16 cellular contexts compared by ENCODE assay signal in the genomic region with DNA sequence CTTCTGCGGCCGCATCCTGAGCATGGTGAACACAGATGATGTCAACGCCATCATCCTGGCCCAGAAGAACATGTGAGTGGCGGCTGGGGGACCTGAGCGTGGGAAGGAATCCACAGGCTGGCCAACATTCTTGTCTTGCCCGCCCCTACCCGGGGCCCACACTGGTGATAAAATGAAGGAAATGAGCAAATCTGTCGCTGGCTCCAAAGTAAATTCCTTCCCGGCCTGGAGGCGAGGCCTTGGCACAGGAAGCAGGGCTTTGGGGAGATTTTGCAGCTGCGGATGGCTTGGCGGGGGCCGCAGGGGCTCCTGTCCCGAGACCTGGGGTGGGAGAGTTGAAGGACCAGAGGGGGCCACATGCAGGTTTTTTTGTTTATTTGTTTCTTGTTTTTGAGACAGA. TPM values are rescaled to one million over a fixed set of nuclear protein-coding genes. Genes with fewer than 3 reads are reported as not detected.
DNase-seq lines count a peak whose midpoint lies in the region; ATAC-seq and TF ChIP-seq lines count a peak whose summit lies in the region.
"Had no signal": no experiment of that assay in that cellular context is flagged by ENCODE, and none has a peak within 500 bp of the region (broad histone marks: within the 10 kb centered on the region; RNA-seq: fewer than 3 reads in every experiment).

No MANE protein-coding gene starts in this region.

- TF ChIP-seq CTCF in adrenal gland (IDR thresholded peaks at IDR 0.05): no peak

- DNase-seq in adrenal gland (peak in 4 of 7 donors; percentile 33 to 72 (median 42)), left cardiac atrium (peak; percentile 83), NCI-H1105 treated with DMSO at 0.1 percent for 48 hours (lab: John Stamatoyannopoulos, UW) (no peak), cerebellar nuclear complex (lab: John Stamatoyannopoulos, UW) (no peak)
- DNase-seq in T-helper 2 cell treated with Interferon-gamma antibody and Interleukin-4, amounts not matched to agents 5 μg/mL and 100 μg/mL, for 36 hours (ENCODE audit: low spot score): no peak
- DNase-seq: activated B cell treated with CpG ODN at 0.5 μM for 24 hours; activated T-cell treated with anti-CD3 and anti-CD28 coated beads for 4 hours; amniotic stem cell; effector memory CD4-positive, alpha-beta T cell; head of caudate nucleus; NCI-H2107; occipital lobe; stimulated activated CD4-positive, alpha-beta T cell treated with anti-CD3 and anti-CD28 coated beads, Interleukin-2, amount 100 ng/mL, for 48 hours had no signal

- H3K27me3 ChIP-seq in adrenal gland (no peaks in the 10 kb centered on the region), skeletal muscle tissue (ENCODE audit: control insufficient read depth in 3 of 3, insufficient read depth in 3 of 3, low read length in 3 of 3) (no peaks in the 10 kb centered on the region)
- H3K27me3 ChIP-seq: BLaER1 had no signal

- H3K27ac ChIP-seq in adrenal gland (peak overlapping the region in 4 of 5 donors; percentile 26 to 92 (median 69)), skeletal muscle tissue (ENCODE audit: low read depth, low read length) (peak overlapping the region; percentile 82)
- H3K27ac ChIP-seq: BLaER1 had no signal

- peak; percentile 28 to 33 for ATAC-seq in left cardiac atrium
- ATAC-seq: stimulated activated memory B cell treated with anti-CD40 and anti-IgM and Interleukin-4, amounts not matched to agents 10 μg/mL and 1 μg/mL and 100 μg/mL, for 72 hours had no signal

- H3K4me3 Mint-ChIP-seq in T-helper 2 cell treated with Interferon-gamma antibody and Interleukin-4, amounts not matched to agents 5 μg/mL and 100 μg/mL, for 36 hours: no peak overlapping the region
- H3K4me3 Mint-ChIP-seq: activated B cell treated with CpG ODN at 0.5 μM for 24 hours; stimulated activated memory B cell treated with anti-CD40 and anti-IgM and Interleukin-4, amounts not matched to agents 10 μg/mL and 1 μg/mL and 100 μg/mL, for 72 hours had no signal

- H3K9me3 ChIP-seq in adrenal gland (replicated peaks in 1 of 3) (no peaks in the 10 kb centered on the region), skeletal muscle tissue (ENCODE audit: control insufficient read depth in 3 of 3, low read length in 3 of 3) (no peaks in the 10 kb centered on the region)
- H3K9me3 ChIP-seq: BLaER1 had no signal

- no peak overlapping the region for H3K27ac Mint-ChIP-seq in T-helper 2 cell treated with Interferon-gamma antibody and Interleukin-4, amounts not matched to agents 5 μg/mL and 100 μg/mL, for 36 hours
- H3K27ac Mint-ChIP-seq: activated B cell treated with CpG ODN at 0.5 μM for 24 hours; stimulated activated memory B cell treated with anti-CD40 and anti-IgM and Interleukin-4, amounts not matched to agents 10 μg/mL and 1 μg/mL and 100 μg/mL, for 72 hours had no signal

- 62 to 81% (median 62%) methylated on average over 10 to 14 of the region's 14 CpGs for WGBS in adrenal gland, 4 donors

- peaks cover 18% of the 10 kb centered on the region for H3K4me1 Mint-ChIP-seq in T-helper 2 cell treated with Interferon-gamma antibody and Interleukin-4, amounts not matched to agents 5 μg/mL and 100 μg/mL, for 36 hours (ENCODE audit: low read depth)

- intact Hi-C loops in adrenal gland (cut with DNase I) (loop anchor here in 1 of 2 donors (10.0 kb wide), 1 partner anchor 97 kb away; no protein-coding TSS in a partner anchor), left cardiac atrium (cut with DNase I) (loop anchor here in 1 of 2 donors (10.0 kb wide), 1 partner anchor 97 kb away; no protein-coding TSS in a partner anchor)

- peaks cover 39% of the 10 kb centered on the region for H3K36me3 Mint-ChIP-seq in T-helper 2 cell treated with Interferon-gamma antibody and Interleukin-4, amounts not matched to agents 5 μg/mL and 100 μg/mL, for 36 hours (ENCODE audit: low read depth)

- H3K4me3 ChIP-seq in adrenal gland (no peak overlapping the region), skeletal muscle tissue (ENCODE audit: low read length in 3 of 3) (peak overlapping the region in 1 of 3 donors; percentile 22)
- H3K4me3 ChIP-seq: BLaER1 had no signal

- H3K36me3 ChIP-seq in adrenal gland (replicated peaks in 1 of 2) (peaks cover 0 to 40% of the 10 kb centered on the region in 2 donors), skeletal muscle tissue (ENCODE audit: control insufficient read depth in 3 of 3, insufficient read depth in 3 of 3, low read length in 3 of 3) (peaks cover 20 to 22% (median 20%) of the 10 kb centered on the region in 3 donors)

- H3K27me3 Mint-ChIP-seq in T-helper 2 cell treated with Interferon-gamma antibody and Interleukin-4, amounts not matched to agents 5 μg/mL and 100 μg/mL, for 36 hours (ENCODE audit: low read depth): no peaks in the 10 kb centered on the region
- H3K27me3 Mint-ChIP-seq: activated B cell treated with CpG ODN at 0.5 μM for 24 hours; stimulated activated memory B cell treated with anti-CD40 and anti-IgM and Interleukin-4, amounts not matched to agents 10 μg/mL and 1 μg/mL and 100 μg/mL, for 72 hours had no signal

- no peak for TF ChIP-seq POLR2A in adrenal gland (IDR thresholded peaks at IDR 0.05)

- H3K4me1 ChIP-seq in adrenal gland (replicated peaks in 1 of 2): peaks cover 6 to 12% of the 10 kb centered on the region in 2 donors
- peaks cover 16 to 20% (median 19%) of the 10 kb centered on the region in 3 donors for H3K4me1 ChIP-seq in skeletal muscle tissue (ENCODE audit: control insufficient read depth in 3 of 3, insufficient read depth in 3 of 3, low read length in 3 of 3)

- peak overlapping the region in 2 of 3 donors; percentile 6 to 62 for H3K9ac ChIP-seq in skeletal muscle tissue (ENCODE audit: low read depth in 1 of 3, low read length in 3 of 3)
- H3K9ac ChIP-seq: BLaER1 had no signal

- H3K9me3 Mint-ChIP-seq in T-helper 2 cell treated with Interferon-gamma antibody and Interleukin-4, amounts not matched to agents 5 μg/mL and 100 μg/mL, for 36 hours: no peaks in the 10 kb centered on the region
- H3K9me3 Mint-ChIP-seq: activated B cell treated with CpG ODN at 0.5 μM for 24 hours; stimulated activated memory B cell treated with anti-CD40 and anti-IgM and Interleukin-4, amounts not matched to agents 10 μg/mL and 1 μg/mL and 100 μg/mL, for 72 hours had no signal

RNA-seq across cellular contexts. Expression of gene KXD1, which starts 4.4 kb away (rescaled TPM):
- total RNA-seq in adrenal gland (100 to 1,000 TPM in 3 of 8 donors, 10 to 100 TPM in 5; 72.4 to 165 (median 87.5) TPM), left cardiac atrium (10 to 100 TPM; 53.0 to 53.4 TPM), skeletal muscle tissue (36.0 TPM)
- 100 to 1,000 TPM in 1 of 3 donors, 10 to 100 TPM in 2; 74.2 to 120 (median 79.4) TPM for polyA plus RNA-seq in adrenal gland

RNA-seq across cellular contexts. Expression of gene UBA52, which starts 9.6 kb away (rescaled TPM):
- total RNA-seq in adrenal gland: 1,000 to 10,000 TPM in 6 of 8 donors, 100 to 1,000 TPM in 2; 781 to 1,331 (median 1,042) TPM
- 1,000 to 10,000 TPM in 2 of 3 donors, 100 to 1,000 TPM in 1; 950 to 1,900 (median 1,669) TPM for polyA plus RNA-seq in adrenal gland
- total RNA-seq in left cardiac atrium: 100 to 1,000 TPM; 696 to 720 TPM
- total RNA-seq in skeletal muscle tissue: 905 TPM

RNA-seq across cellular contexts. Expression of gene FKBP8, which starts 18.7 kb away (rescaled TPM):
- total RNA-seq in adrenal gland (100 to 1,000 TPM; 171 to 463 (median 265) TPM), left cardiac atrium (100 to 1,000 TPM; 169 to 174 TPM), skeletal muscle tissue (116 TPM)
- 100 to 1,000 TPM in 2 of 3 donors, 10 to 100 TPM in 1; 26.3 to 816 (median 417) TPM for polyA plus RNA-seq in adrenal gland

RNA-seq across cellular contexts. Expression of gene REX1BD, which starts 26.5 kb away (rescaled TPM):
- total RNA-seq in adrenal gland: 100 to 1,000 TPM in 3 of 8 donors, 10 to 100 TPM in 5; 56.1 to 268 (median 91.7) TPM
- 100 to 1,000 TPM in 2 of 3 donors, 1 to 10 TPM in 1; 8.8 to 156 (median 148) TPM for polyA plus RNA-seq in adrenal gland
- total RNA-seq in left cardiac atrium: 10 to 100 TPM; 65.3 to 76.0 TPM
- 26.6 TPM for total RNA-seq in skeletal muscle tissue

RNA-seq across cellular contexts. Expression of gene ELL, which starts 40.2 kb away (rescaled TPM):
- total RNA-seq in adrenal gland (10 to 100 TPM in 7 of 8 donors, 1 to 10 TPM in 1; 9.8 to 28.3 (median 15.2) TPM), left cardiac atrium (10 to 100 TPM; 10.8 to 18.7 TPM), skeletal muscle tissue (24.5 TPM)
- polyA plus RNA-seq in adrenal gland: 10 to 100 TPM in 1 of 3 donors, 1 to 10 TPM in 2; 1.8 to 14.3 (median 9.1) TPM

Comparison
In these comparisons a context has a peak if more than half of its experiments do, and no peak if none do; other contexts are left out.
1. DNase-seq: peak in adrenal gland (4 of 7) and left cardiac atrium (single experiment); none in NCI-H1105 treated with DMSO at 0.1 percent for 48 hours (single experiment), T-helper 2 cell treated with Interferon-gamma antibody and Interleukin-4, amounts not matched to agents 5 μg/mL and 100 μg/mL, for 36 hours (single experiment) and cerebellar nuclear complex (0 of 2).